ENCODE assay signal across 8 cellular contexts in the genomic region with DNA sequence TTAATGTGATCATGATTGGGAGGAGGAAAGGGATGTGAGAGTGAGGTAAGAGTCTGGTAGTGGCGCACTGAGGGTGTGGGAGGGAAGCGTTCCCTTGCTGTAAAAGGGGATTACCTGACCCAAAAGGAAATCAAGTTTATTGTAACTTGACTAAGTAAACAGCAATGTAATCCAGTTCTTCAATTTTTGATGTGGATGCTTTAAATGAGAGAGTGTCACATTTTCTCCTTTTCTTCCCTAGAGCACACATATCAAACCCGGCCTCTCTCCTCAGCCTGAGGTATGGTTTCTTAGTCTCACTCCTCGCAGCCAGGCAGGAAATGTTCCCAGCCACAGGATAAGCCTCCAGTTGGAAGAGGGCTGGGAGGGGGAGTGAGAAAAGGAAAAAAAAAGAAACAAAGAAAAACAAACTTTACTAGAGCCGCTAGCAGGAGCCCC. TPM values are rescaled to one million over a fixed set of nuclear protein-coding genes. Genes with fewer than 3 reads are reported as not detected.
DNase-seq lines count a peak whose midpoint lies in the region; ATAC-seq and TF ChIP-seq lines count a peak whose summit lies in the region.

No MANE protein-coding gene starts in this region.

- no peak for TF ChIP-seq POLR2A in gastrocnemius medialis (IDR thresholded peaks at IDR 0.05)

- peak overlapping the region; percentile 77; the same call in 1 of the 2 replicates for H2AFZ ChIP-seq in GM23338

- ATAC-seq in GM23338: peak; percentile 44
- ATAC-seq in right cardiac atrium: peak in 1 of 2 donors; percentile 70
- ATAC-seq in gastrocnemius medialis: peak; percentile 34 to 37
- ATAC-seq in HG03139 (IDR thresholded peaks at IDR 0.05; ENCODE audit: unreplicated experiment): no peak
- ATAC-seq in HG03520 (IDR thresholded peaks at IDR 0.05; ENCODE audit: unreplicated experiment): no peak
- ATAC-seq in HG02610 (IDR thresholded peaks at IDR 0.05; ENCODE audit: unreplicated experiment): no peak
- ATAC-seq in GM18907 (IDR thresholded peaks at IDR 0.05; ENCODE audit: unreplicated experiment): no peak

- peaks cover 6% of the 10 kb centered on the region; the same call in 1 of the 2 replicates for H3K27me3 ChIP-seq in GM23338 (ENCODE audit: insufficient read depth)
- H3K27me3 ChIP-seq in WERI-Rb-1 (ENCODE audit: insufficient read depth, low read depth, severe bottlenecking): no peaks in the 10 kb centered on the region
- no peaks in the 10 kb centered on the region for H3K27me3 ChIP-seq in right cardiac atrium (ENCODE audit: control insufficient read depth, insufficient read depth)
- no peaks in the 10 kb centered on the region for H3K27me3 ChIP-seq in gastrocnemius medialis

- H3K36me3 ChIP-seq in GM23338 (ENCODE audit: insufficient read depth) (no peaks in the 10 kb centered on the region), WERI-Rb-1 (no peaks in the 10 kb centered on the region), gastrocnemius medialis (no peaks in the 10 kb centered on the region)

- no peaks in the 10 kb centered on the region for H3K9me3 Mint-ChIP-seq in GM23338

- peak overlapping the region; percentile 99 for H3K4me3 Mint-ChIP-seq in GM23338

- H3K4me2 ChIP-seq in GM23338: peak overlapping the region; percentile 61

- H3K79me2 ChIP-seq in GM23338 (replicated peaks; ENCODE audit: insufficient read depth): no peaks in the 10 kb centered on the region

- TF ChIP-seq CTCF in GM23338 (conservative IDR thresholded peaks at IDR 0.05; ENCODE audit: low read depth in 2 of 2) (no peak), WERI-Rb-1 (IDR thresholded peaks at IDR 0.05; ENCODE audit: low read depth, low read length) (no peak), gastrocnemius medialis (IDR thresholded peaks at IDR 0.05 in 4 of 5, conservative IDR thresholded peaks at IDR 0.05 in 1 of 5) (no peak)

- in situ Hi-C loops in gastrocnemius medialis (cut with MboI; ENCODE audit: low sequenced_read_pairs in 4 of 4): loop anchor here in 1 of 4 donors (10.0 kb wide), 1 partner anchor 156 kb away; no protein-coding TSS in a partner anchor

- intact Hi-C loops in right cardiac atrium (cut with DNase I): loop anchor here in 2 of 4 donors (5.0 to 10.0 kb wide), 2 partner anchors 53 to 156 kb away; no protein-coding TSS in a partner anchor
- intact Hi-C loops in gastrocnemius medialis (cut with DNase I; ENCODE audit: low total_unique reads): loop anchor here (5.0 to 10.0 kb wide), 3 partner anchors 106 to 148 kb away; no protein-coding TSS in a partner anchor

- H4K20me1 ChIP-seq in GM23338 (replicated peaks; ENCODE audit: insufficient read depth): no peaks in the 10 kb centered on the region

- H3K27me3 Mint-ChIP-seq in GM23338 (ENCODE audit: insufficient read depth, low read depth, poor library complexity): peaks cover 7% of the 10 kb centered on the region

- H3K4me3 ChIP-seq in GM23338 (peak overlapping the region; percentile 51), WERI-Rb-1 (ENCODE audit: low read depth, low read length) (peak overlapping the region; percentile 77), right cardiac atrium (ENCODE audit: low read length) (peak overlapping the region; percentile 66), gastrocnemius medialis (peak overlapping the region; percentile 22 to 67 (median 61))

- H3K27ac ChIP-seq in GM23338 (ENCODE audit: low read depth) (peak overlapping the region; percentile 96), WERI-Rb-1 (peak overlapping the region; percentile 86), right cardiac atrium (ENCODE audit: low read length) (peak overlapping the region; percentile 66), gastrocnemius medialis (peak overlapping the region; percentile 80 to 88 (median 88))

- no peak for DNase-seq in GM23338 (ENCODE audit: low spot score)
- no peak for DNase-seq in WERI-Rb-1
- DNase-seq in right cardiac atrium: no peak
- DNase-seq in gastrocnemius medialis: no peak

- peak overlapping the region; percentile 99 for H3K27ac Mint-ChIP-seq in GM23338

- H3F3A ChIP-seq in GM23338 (replicated peaks; ENCODE audit: low read depth): no peaks in the 10 kb centered on the region

- no peaks in the 10 kb centered on the region for H3K36me3 Mint-ChIP-seq in GM23338 (ENCODE audit: low read depth)

- 22% methylated on average over 5 of the region's 5 CpGs for WGBS in right cardiac atrium

- peaks cover 30% of the 10 kb centered on the region for H3K4me1 ChIP-seq in GM23338 (ENCODE audit: insufficient read depth)
- H3K4me1 ChIP-seq in right cardiac atrium (ENCODE audit: control insufficient read depth, insufficient read depth, low read length): no peaks in the 10 kb centered on the region
- H3K4me1 ChIP-seq in gastrocnemius medialis: peaks cover 11 to 32% of the 10 kb centered on the region in 2 donors

- H3K4me1 Mint-ChIP-seq in GM23338: peaks cover 47% of the 10 kb centered on the region

- no peaks in the 10 kb centered on the region for H3K9me3 ChIP-seq in WERI-Rb-1 (ENCODE audit: severe bottlenecking)
- H3K9me3 ChIP-seq in right cardiac atrium (ENCODE audit: control insufficient read depth, low read length): no peaks in the 10 kb centered on the region
- H3K9me3 ChIP-seq in gastrocnemius medialis: no peaks in the 10 kb centered on the region

- no peaks in the 10 kb centered on the region for H3K9me2 ChIP-seq in GM23338 (ENCODE audit: insufficient read depth)

TF ChIP-seq in GM23338, 12 proteins besides CTCF, POLR2A, EP300 and RAD21 (continues in another document):
- TF ChIP-seq STAT1 (IDR thresholded peaks at IDR 0.05; ENCODE audit: unreplicated experiment) (no peak), NANOG (IDR thresholded peaks at IDR 0.05; ENCODE audit: borderline replicate concordance) (no peak), CREB1 (CRISPR knock-in tag; IDR thresholded peaks at IDR 0.05; ENCODE audit: low read depth) (no peak), EZH2 (IDR thresholded peaks at IDR 0.05; ENCODE audit: low read depth, unreplicated experiment) (no peak), ZNF331 (CRISPR knock-in tag; IDR thresholded peaks at IDR 0.05; ENCODE audit: low read depth) (no peak), EZH2phosphoT487 (IDR thresholded peaks at IDR 0.05; ENCODE audit: unreplicated experiment) (no peak), ZNF114 (CRISPR knock-in tag; IDR thresholded peaks at IDR 0.05) (no peak), POLR2AphosphoS5 (IDR thresholded peaks at IDR 0.05; ENCODE audit: low read depth) (no peak)
- TF ChIP-seq, protein P1, sequence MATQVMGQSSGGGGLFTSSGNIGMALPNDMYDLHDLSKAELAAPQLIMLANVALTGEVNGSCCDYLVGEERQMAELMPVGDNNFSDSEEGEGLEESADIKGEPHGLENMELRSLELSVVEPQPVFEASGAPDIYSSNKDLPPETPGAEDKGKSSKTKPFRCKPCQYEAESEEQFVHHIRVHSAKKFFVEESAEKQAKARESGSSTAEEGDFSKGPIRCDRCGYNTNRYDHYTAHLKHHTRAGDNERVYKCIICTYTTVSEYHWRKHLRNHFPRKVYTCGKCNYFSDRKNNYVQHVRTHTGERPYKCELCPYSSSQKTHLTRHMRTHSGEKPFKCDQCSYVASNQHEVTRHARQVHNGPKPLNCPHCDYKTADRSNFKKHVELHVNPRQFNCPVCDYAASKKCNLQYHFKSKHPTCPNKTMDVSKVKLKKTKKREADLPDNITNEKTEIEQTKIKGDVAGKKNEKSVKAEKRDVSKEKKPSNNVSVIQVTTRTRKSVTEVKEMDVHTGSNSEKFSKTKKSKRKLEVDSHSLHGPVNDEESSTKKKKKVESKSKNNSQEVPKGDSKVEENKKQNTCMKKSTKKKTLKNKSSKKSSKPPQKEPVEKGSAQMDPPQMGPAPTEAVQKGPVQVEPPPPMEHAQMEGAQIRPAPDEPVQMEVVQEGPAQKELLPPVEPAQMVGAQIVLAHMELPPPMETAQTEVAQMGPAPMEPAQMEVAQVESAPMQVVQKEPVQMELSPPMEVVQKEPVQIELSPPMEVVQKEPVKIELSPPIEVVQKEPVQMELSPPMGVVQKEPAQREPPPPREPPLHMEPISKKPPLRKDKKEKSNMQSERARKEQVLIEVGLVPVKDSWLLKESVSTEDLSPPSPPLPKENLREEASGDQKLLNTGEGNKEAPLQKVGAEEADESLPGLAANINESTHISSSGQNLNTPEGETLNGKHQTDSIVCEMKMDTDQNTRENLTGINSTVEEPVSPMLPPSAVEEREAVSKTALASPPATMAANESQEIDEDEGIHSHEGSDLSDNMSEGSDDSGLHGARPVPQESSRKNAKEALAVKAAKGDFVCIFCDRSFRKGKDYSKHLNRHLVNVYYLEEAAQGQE (IDR thresholded peaks at IDR 0.05; ENCODE audit: unreplicated experiment): no peak

RNA-seq across cellular contexts. Expression of gene ARHGAP28, which starts 0.7 kb away (rescaled TPM):
- 9.6 and 12.2 TPM in 2 replicates for total RNA-seq in GM23338 (2014; rRNA removed; shearing (Covaris generic))
- polyA plus RNA-seq in GM23338 (2016; fragmentation: Nextera tagmentation; extraction: Ambion mirVana) (2.8 and 2.9 TPM in 2 replicates), right cardiac atrium (0.93 TPM)
- total RNA-seq in right cardiac atrium (1 to 10 TPM; 3.2 to 6.1 (median 4.0) TPM), gastrocnemius medialis (10 to 100 TPM in 1 of 4 donors, 1 to 10 TPM in 3; 4.6 to 17.9 (median 6.2) TPM)

Comparison
In these comparisons a context has a peak if more than half of its experiments do, and no peak if none do; other contexts are left out.
1. ATAC-seq: peak in GM23338 (single experiment) and gastrocnemius medialis (2 of 2); none in HG03139 (single experiment), HG03520 (single experiment), HG02610 (single experiment) and GM18907 (single experiment).
2. Peak in every context shown above with its lines, with median percentiles within 50 percentile points of each other: H3K27ac ChIP-seq and H3K4me3 ChIP-seq.